Comparison of ENCODE assay signal across 1 cellular context in genomic region chr11:13260196-13260962, GRCh38.
TF ChIP-seq lines count a peak whose summit lies in the region.

No MANE protein-coding gene starts in this region.

TF ChIP-seq in GM23338, 12 proteins besides CTCF, POLR2A, EP300 and RAD21 (continued from another document):
- TF ChIP-seq REST (IDR thresholded peaks at IDR 0.05; ENCODE audit: unreplicated experiment) (no peak), CREB1 (CRISPR knock-in tag; IDR thresholded peaks at IDR 0.05; ENCODE audit: low read depth) (no peak), NANOG (IDR thresholded peaks at IDR 0.05; ENCODE audit: borderline replicate concordance) (no peak)
